8 cellular contexts compared by ENCODE assay signal in genomic region chr22:35538801-35539321, GRCh38. TPM values are rescaled to one million over a fixed set of nuclear protein-coding genes. Genes with fewer than 3 reads are reported as not detected.
DNase-seq lines count a peak whose midpoint lies in the region; ATAC-seq, FAIRE-seq and TF ChIP-seq lines count a peak whose summit lies in the region.

No MANE protein-coding gene starts in this region.

- peak overlapping the region; percentile 25 to 91 (median 89) for H3K27ac ChIP-seq in gastroesophageal sphincter

- POLR2A ChIA-PET in AG04449 (lab: Yijun Ruan, JAX) = no interaction called here

- no peak for FAIRE-seq in HTR-8/SVneo (lab: Jason Lieb, UNC)

- H3K9me3 ChIP-seq in gastroesophageal sphincter = no peaks in the 10 kb centered on the region

- peaks cover 0 to 76% (median 13%) of the 10 kb centered on the region in 3 donors for H3K4me1 ChIP-seq in gastroesophageal sphincter

- no peak for ATAC-seq in gastroesophageal sphincter
- ATAC-seq in HG03469 (IDR thresholded peaks at IDR 0.05; ENCODE audit: unreplicated experiment) = no peak

- TF ChIP-seq EP300 in gastroesophageal sphincter (IDR thresholded peaks at IDR 0.05) = no peak

- TF ChIP-seq CTCF in AG04449 (IDR thresholded peaks at IDR 0.05; ENCODE audit: insufficient read depth, low read length, missing control alignments) (peak; percentile 66), GM20000 (IDR thresholded peaks at IDR 0.05; ENCODE audit: extremely low read depth, missing control alignments) (peak; percentile 28), gastroesophageal sphincter (IDR thresholded peaks at IDR 0.05) (peak in 3 of 4 experiments; percentile 52 to 53 (median 52))

- TF ChIP-seq POLR2A in gastroesophageal sphincter (IDR thresholded peaks at IDR 0.05) = no peak

- H3K27me3 ChIP-seq in gastroesophageal sphincter = peaks cover 10% of the 10 kb centered on the region

- H3K36me3 ChIP-seq in gastroesophageal sphincter = no peaks in the 10 kb centered on the region

- WGBS in gastroesophageal sphincter (ENCODE audit: low coverage in 1 of 2), 2 donors = 87% methylated on average over 3 of the region's 5 CpGs; no CpG with 5 or more reads in 1 of the 2 donors

- DNase-seq in AG04449 (ENCODE audit: low read depth, low spot score) (no peak), GM20000 (ENCODE audit: low spot score) (peak; percentile 53), cerebellar nuclear complex (lab: John Stamatoyannopoulos, UW) (no peak), HTR-8/SVneo (ENCODE audit: insufficient read length, low spot score) (no peak)
- peak; percentile 27 for DNase-seq in activated CD4-positive, alpha-beta T cell treated with anti-CD3 and anti-CD28 coated beads, Interleukin-2, amount 50 U/mL, for 1 hour
- peak; percentile 4 to 15 for DNase-seq in stimulated activated CD8-positive, alpha-beta memory T cell treated with anti-CD3 and anti-CD28 coated beads, Interleukin-15, amount 100 ng/mL, for 48 hours (ENCODE audit: low read depth in 2 of 2)

- H3K4me3 ChIP-seq in AG04449 (ENCODE audit: low read depth, low read length) (no peak overlapping the region), gastroesophageal sphincter (no peak overlapping the region)

- CTCF ChIA-PET in AG04449 (lab: Yijun Ruan, JAX) = interaction anchor here (0.6 to 2.4 kb wide), 9 partner anchors 10 to 598 kb away, joined by 3 to 8 read pairs (median 5); no protein-coding TSS in a partner anchor

RNA-seq across cellular contexts. Expression of gene RASD2, which starts 1.8 kb away (rescaled TPM):
- 10 to 100 TPM in 2 of 4 donors, 1 to 10 TPM in 2; 4.7 to 45.9 (median 16.0) TPM for total RNA-seq in gastroesophageal sphincter

Comparison
In these comparisons a context has a peak if more than half of its experiments do, and no peak if none do; other contexts are left out.
1. DNase-seq: peak in GM20000 (single experiment), activated CD4-positive, alpha-beta T cell treated with anti-CD3 and anti-CD28 coated beads, Interleukin-2, amount 50 U/mL, for 1 hour (single experiment) and stimulated activated CD8-positive, alpha-beta memory T cell treated with anti-CD3 and anti-CD28 coated beads, Interleukin-15, amount 100 ng/mL, for 48 hours (2 of 2); none in AG04449 (single experiment), cerebellar nuclear complex (0 of 2) and HTR-8/SVneo (single experiment).
2. Peak in every context shown above with its lines, with median percentiles within 50 percentile points of each other: CTCF ChIP-seq.